In the genomic region with DNA sequence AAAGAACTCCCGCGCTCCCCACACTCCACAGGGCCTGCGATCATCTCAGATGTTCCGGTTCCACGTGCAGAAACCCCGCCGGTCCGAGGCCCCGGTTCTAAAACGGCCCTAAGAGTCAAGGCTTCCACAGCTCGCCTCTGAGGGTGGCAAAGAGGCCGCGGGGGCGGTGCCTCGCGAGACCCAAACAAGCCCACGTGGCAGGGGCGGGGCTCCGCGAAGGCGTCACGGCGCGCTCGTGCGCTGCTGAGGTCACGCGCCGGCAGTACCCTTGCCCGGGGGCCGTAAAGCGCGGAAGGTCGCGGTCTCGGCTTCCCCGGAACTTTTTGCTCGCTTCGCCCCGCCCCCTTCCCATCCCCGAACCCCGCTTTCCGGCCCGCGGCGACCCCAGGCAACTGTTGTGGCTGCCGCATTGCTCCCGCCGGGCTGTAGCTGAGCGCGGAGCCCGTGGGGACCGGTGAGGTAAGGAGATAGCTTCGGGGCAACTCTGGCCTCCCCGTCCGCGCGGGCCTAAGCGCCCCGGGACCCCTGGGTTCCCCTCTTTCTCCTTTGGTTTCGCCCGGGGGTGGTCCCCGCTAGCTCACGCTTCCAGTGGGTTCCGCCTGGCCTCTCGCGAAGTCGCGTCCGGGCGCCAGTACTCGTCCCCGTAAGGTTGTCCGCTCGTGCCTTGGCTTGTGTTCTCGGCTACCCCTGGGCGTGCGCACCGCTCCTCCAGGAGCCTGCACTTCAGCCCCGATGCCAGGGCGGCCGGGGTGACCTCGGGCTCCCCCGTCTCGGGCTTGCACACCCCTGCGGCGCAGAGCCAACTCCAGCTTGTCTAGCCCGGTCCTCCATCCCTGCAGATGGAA, we compare ENCODE assay signal across 8 cellular contexts. TPM values are rescaled to one million over a fixed set of nuclear protein-coding genes. Genes with fewer than 3 reads are reported as not detected.
DNase-seq lines count a peak whose midpoint lies in the region; ATAC-seq, FAIRE-seq and TF ChIP-seq lines count a peak whose summit lies in the region.
"Not testable (repeated sequence)": the region's sequence is repeated elsewhere in the genome, so short reads cannot be mapped to it uniquely, and the experiment has no call there.

PDPR (plus strand) TSS at position 351 of the 845 bp plus-strand sequence. CDS start 6,161 bp downstream, outside the sequence.

- peak within 1 kb of the TSS; percentile 92 for H3K4me3 Mint-ChIP-seq in activated naive CD8-positive, alpha-beta T cell treated with anti-CD3 and anti-CD28 coated beads, Interleukin-2, amount 50 U/mL, for 24 hours

- H3K9me3 Mint-ChIP-seq in activated naive CD8-positive, alpha-beta T cell treated with anti-CD3 and anti-CD28 coated beads, Interleukin-2, amount 50 U/mL, for 24 hours, result not testable (repeated sequence)

- H3K36me3 Mint-ChIP-seq in activated naive CD8-positive, alpha-beta T cell treated with anti-CD3 and anti-CD28 coated beads, Interleukin-2, amount 50 U/mL, for 24 hours (ENCODE audit: low read depth), result not testable (repeated sequence)

- ATAC-seq in HG02840 (IDR thresholded peaks at IDR 0.05; ENCODE audit: low FRiP score, unreplicated experiment), result peak; percentile 94
- ATAC-seq in activated naive CD8-positive, alpha-beta T cell treated with anti-CD3 and anti-CD28 coated beads, Interleukin-2, amount 50 U/mL, for 24 hours, result peak; percentile 93

- H3K27ac Mint-ChIP-seq in activated naive CD8-positive, alpha-beta T cell treated with anti-CD3 and anti-CD28 coated beads, Interleukin-2, amount 50 U/mL, for 24 hours, result peak within 1 kb of the TSS; percentile 86

- H3K4me2 ChIP-seq in parathyroid adenoma (ENCODE audit: low read length), result peak within 1 kb of the TSS; percentile 85

- DNase-seq in GM12892 (ENCODE audit: insufficient read length) (peak; percentile 54), NCI-H1436 (lab: John Stamatoyannopoulos, UW) (peak; percentile 74), T follicular helper cell (ENCODE audit: low read depth) (peak; percentile 92), cardiac septum (ENCODE audit: low spot score) (peak; percentile 96), thyroid gland (peak; percentile 96)
- peak; percentile 93 for DNase-seq in activated naive CD8-positive, alpha-beta T cell treated with anti-CD3 and anti-CD28 coated beads, Interleukin-2, amount 50 U/mL, for 24 hours

- H3K9me3 ChIP-seq in parathyroid adenoma (ENCODE audit: control insufficient read depth, low read length); thyroid gland: not testable (repeated sequence)

- H3K4me3 ChIP-seq in parathyroid adenoma (ENCODE audit: low read depth, low read length) (peak within 1 kb of the TSS; percentile 70), thyroid gland (replicated peaks in 1 of 3) (peak within 1 kb of the TSS; percentile 28 to 89 (median 59))

- H2AFZ ChIP-seq in parathyroid adenoma, result peak within 1 kb of the TSS; percentile 94

- H3K79me2 ChIP-seq in parathyroid adenoma, result not testable (repeated sequence)

- not testable (repeated sequence) for TF ChIP-seq POLR2A in GM12892 (IDR thresholded peaks at IDR 0.05; ENCODE audit: low read depth, low read length)
- peak in 1 of 2 donors; percentile 64 for TF ChIP-seq POLR2A in thyroid gland (IDR thresholded peaks at IDR 0.05)

- peak within 1 kb of the TSS; percentile 39 for H3K27ac ChIP-seq in parathyroid adenoma
- peak within 1 kb of the TSS; percentile 53 to 76 (median 68) for H3K27ac ChIP-seq in thyroid gland

- not testable (repeated sequence) for H3K27me3 ChIP-seq in parathyroid adenoma (ENCODE audit: control insufficient read depth, insufficient read depth, low read length); thyroid gland

- intact Hi-C loops in cardiac septum (cut with DNase I); thyroid gland (cut with DNase I): not testable (repeated sequence)

- H3K36me3 ChIP-seq in parathyroid adenoma (ENCODE audit: control insufficient read depth, insufficient read depth, low read length); thyroid gland: not testable (repeated sequence)

- H3K9ac ChIP-seq in parathyroid adenoma, result peak within 1 kb of the TSS; percentile 46

- FAIRE-seq in GM12892 (lab: Jason Lieb, UNC), result peak; percentile 98

- peaks cover 27% of the 10 kb centered on the region for H3K4me1 Mint-ChIP-seq in activated naive CD8-positive, alpha-beta T cell treated with anti-CD3 and anti-CD28 coated beads, Interleukin-2, amount 50 U/mL, for 24 hours

- WGBS in thyroid gland, 2 donors, result 0% methylated on average over 2 to 14 of the region's 88 CpGs

- not testable (repeated sequence) for H3K27me3 Mint-ChIP-seq in activated naive CD8-positive, alpha-beta T cell treated with anti-CD3 and anti-CD28 coated beads, Interleukin-2, amount 50 U/mL, for 24 hours

- H3K4me1 ChIP-seq in parathyroid adenoma, result not testable (repeated sequence)
- peaks cover 19 to 20% of the 10 kb centered on the region in 2 donors for H3K4me1 ChIP-seq in thyroid gland

- TF ChIP-seq CTCF in parathyroid adenoma (IDR thresholded peaks at IDR 0.05); thyroid gland (IDR thresholded peaks at IDR 0.05): not testable (repeated sequence)

RNA-seq across cellular contexts. Expression of gene PDPR, which starts in this region (rescaled TPM):
- polyA plus RNA-seq in GM12892 (2012; ENCODE audit: missing spikeins), result 9.1 TPM
- total RNA-seq in cardiac septum (22.5 TPM), thyroid gland (10 to 100 TPM; 22.6 to 41.9 (median 29.7) TPM)

Comparison
In these comparisons a context has a peak if more than half of its experiments do, and no peak if none do; other contexts are left out.
1. Peak in every context shown above with its lines: DNase-seq, ATAC-seq, H3K4me3 ChIP-seq and H3K27ac ChIP-seq.